ENCODE assay signal across 8 cellular contexts in the genomic region with DNA sequence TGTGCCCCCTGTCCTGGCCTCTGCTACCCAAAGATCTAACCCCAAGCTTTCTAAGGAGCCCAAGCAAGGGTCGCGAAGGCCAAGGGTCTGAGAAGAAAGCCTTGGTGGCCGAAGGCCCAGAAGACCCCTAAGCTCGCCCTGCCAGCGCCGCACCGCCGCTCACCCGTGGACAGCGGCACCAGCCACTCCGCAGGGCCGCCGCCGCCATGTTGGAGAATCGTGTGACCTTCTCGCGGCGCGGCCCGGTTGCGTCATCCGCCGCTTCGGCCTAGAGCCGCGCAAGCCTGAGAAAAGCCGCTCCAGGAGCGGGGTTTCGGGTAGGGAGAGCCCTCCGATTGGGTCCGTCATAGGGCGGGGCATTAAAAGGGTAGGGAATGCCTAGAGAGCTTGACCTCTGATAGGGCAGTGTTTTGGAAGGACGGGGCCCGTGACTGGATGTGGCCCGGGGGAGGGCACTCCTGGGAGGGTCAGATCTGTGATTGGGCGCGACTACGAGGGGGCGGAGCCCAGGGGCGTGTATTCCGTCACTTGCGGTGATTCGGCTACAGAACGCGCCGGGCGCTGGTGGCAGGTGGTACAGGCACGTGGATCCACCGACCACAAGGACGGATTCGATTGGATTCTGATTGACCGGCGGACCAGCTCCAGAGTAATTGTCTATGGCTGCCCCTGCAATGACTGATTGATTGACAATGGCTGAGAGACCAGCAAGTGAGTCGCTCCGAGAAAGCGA. TPM values are rescaled to one million over a fixed set of nuclear protein-coding genes. Genes with fewer than 3 reads are reported as not detected.
A peak's percentile ranks its signal among the peaks of the same experiment; 100 is the strongest.
DNase-seq lines count a peak whose midpoint lies in the region; ATAC-seq and TF ChIP-seq lines count a peak whose summit lies in the region.

TSS of gene TIMM44 (minus strand) at position 223 of the 733 bp plus-strand sequence. CDS start at position 208, 15 bp downstream.

- TF ChIP-seq EP300 in gastroesophageal sphincter (IDR thresholded peaks at IDR 0.05), result no peak

- peak; percentile 99 for DNase-seq in GM04503 (ENCODE audit: low read depth)
- DNase-seq in HFFc6, result peak; percentile 99
- peak; percentile 100 for DNase-seq in NB4 (ENCODE audit: low read depth)
- DNase-seq in SK-N-MC (ENCODE audit: low read depth, low spot score), result peak; percentile 95
- DNase-seq in activated naive CD4-positive, alpha-beta T cell treated with anti-CD3 and anti-CD28 coated beads, Interleukin-2, amount 10 ng/mL, durations not matched to agents 7 days and 5 days, result peak; percentile 99
- peak; percentile 87 to 100 (median 99) for DNase-seq in substantia nigra (lab: John Stamatoyannopoulos, UW)

- peaks cover 6% of the 10 kb centered on the region; the same call in 1 of the 2 replicates for H3K27me3 Mint-ChIP-seq in HFFc6 (ENCODE audit: insufficient read depth)
- no peaks in the 10 kb centered on the region for H3K27me3 Mint-ChIP-seq in activated naive CD4-positive, alpha-beta T cell treated with anti-CD3 and anti-CD28 coated beads, Interleukin-2, amount 10 ng/mL, durations not matched to agents 7 days and 5 days

- no peaks in the 10 kb centered on the region for H3K9me3 Mint-ChIP-seq in HFFc6
- H3K9me3 Mint-ChIP-seq in activated naive CD4-positive, alpha-beta T cell treated with anti-CD3 and anti-CD28 coated beads, Interleukin-2, amount 10 ng/mL, durations not matched to agents 7 days and 5 days, result no peaks in the 10 kb centered on the region

- ATAC-seq in gastroesophageal sphincter, result peak; percentile 99

- H3K4me1 ChIP-seq in gastroesophageal sphincter (peaks cover 0 to 59% (median 18%) of the 10 kb centered on the region in 3 donors), neutrophil (ENCODE audit: control insufficient read depth in 1 of 2, insufficient read depth in 1 of 2, low read depth in 1 of 2, low read length in 1 of 2) (peaks cover 17 to 23% of the 10 kb centered on the region in 2 experiments)

- H3K27me3 ChIP-seq in gastroesophageal sphincter, result no peaks in the 10 kb centered on the region
- no peaks in the 10 kb centered on the region for H3K27me3 ChIP-seq in neutrophil

- 0% methylated on average over 2 to 14 of the region's 56 CpGs for WGBS in gastroesophageal sphincter (ENCODE audit: low coverage in 1 of 2), 2 donors

- peak within 1 kb of the TSS; percentile 98 for H3K9ac ChIP-seq in SK-N-MC (ENCODE audit: insufficient read length)

- TF ChIP-seq CTCF in HFFc6 (IDR thresholded peaks at IDR 0.05), result no peak
- no peak for TF ChIP-seq CTCF in NB4 (IDR thresholded peaks at IDR 0.05; ENCODE audit: low read depth, low read length)
- no peak for TF ChIP-seq CTCF in gastroesophageal sphincter (IDR thresholded peaks at IDR 0.05)
- TF ChIP-seq CTCF in neutrophil (IDR thresholded peaks at IDR 0.05), result peak; percentile 49

- CTCF ChIA-PET in activated naive CD4-positive, alpha-beta T cell treated with anti-CD3 and anti-CD28 coated beads, Interleukin-2, amount 10 ng/mL, durations not matched to agents 7 days and 5 days (lab: Charles Lee), result interaction anchor here (0.5 to 2.5 kb wide), 23 partner anchors 8 to 752 kb away, joined by 3 to 14 read pairs (median 4); partner anchors contain the start of genes MAP2K7 and SNAPC2

- H3K36me3 Mint-ChIP-seq in HFFc6 (ENCODE audit: low read depth), result peaks cover 13% of the 10 kb centered on the region; the same call in 1 of the 2 replicates
- peaks cover 10% of the 10 kb centered on the region for H3K36me3 Mint-ChIP-seq in activated naive CD4-positive, alpha-beta T cell treated with anti-CD3 and anti-CD28 coated beads, Interleukin-2, amount 10 ng/mL, durations not matched to agents 7 days and 5 days

- H3K4me3 ChIP-seq in NB4 (ENCODE audit: low read depth, low read length) (peak within 1 kb of the TSS; percentile 99), SK-N-MC (peak within 1 kb of the TSS; percentile 86), gastroesophageal sphincter (peak within 1 kb of the TSS; percentile 62 to 72), neutrophil (ENCODE audit: low read depth in 1 of 2, low read length in 1 of 2) (peak within 1 kb of the TSS; percentile 76)

- H3K27ac ChIP-seq in SK-N-MC, result peak within 1 kb of the TSS; percentile 91
- peak within 1 kb of the TSS; percentile 92 to 97 (median 93) for H3K27ac ChIP-seq in gastroesophageal sphincter
- H3K27ac ChIP-seq in neutrophil, result peak within 1 kb of the TSS; percentile 82
- H3K27ac ChIP-seq in substantia nigra (ENCODE audit: low read depth, low read length, poor library complexity, severe bottlenecking), result peak within 1 kb of the TSS; percentile 90

- H3K36me3 ChIP-seq in SK-N-MC (ENCODE audit: insufficient read depth, low read length) (peaks cover 33% of the 10 kb centered on the region), gastroesophageal sphincter (peaks cover 0 to 30% of the 10 kb centered on the region in 2 donors), neutrophil (no peaks in the 10 kb centered on the region)

- H3K4me3 Mint-ChIP-seq in HFFc6, result peak within 1 kb of the TSS; percentile 97
- peak within 1 kb of the TSS; percentile 82 for H3K4me3 Mint-ChIP-seq in activated naive CD4-positive, alpha-beta T cell treated with anti-CD3 and anti-CD28 coated beads, Interleukin-2, amount 10 ng/mL, durations not matched to agents 7 days and 5 days

- H3K9me3 ChIP-seq in SK-N-MC (ENCODE audit: low read depth, low read length) (no peaks in the 10 kb centered on the region), gastroesophageal sphincter (no peaks in the 10 kb centered on the region), neutrophil (no peaks in the 10 kb centered on the region)

- H3K27ac Mint-ChIP-seq in HFFc6, result peak within 1 kb of the TSS; percentile 98
- peak within 1 kb of the TSS; percentile 94 for H3K27ac Mint-ChIP-seq in activated naive CD4-positive, alpha-beta T cell treated with anti-CD3 and anti-CD28 coated beads, Interleukin-2, amount 10 ng/mL, durations not matched to agents 7 days and 5 days

- H3K4me1 Mint-ChIP-seq in HFFc6 (ENCODE audit: low read depth), result peaks cover 24% of the 10 kb centered on the region
- H3K4me1 Mint-ChIP-seq in activated naive CD4-positive, alpha-beta T cell treated with anti-CD3 and anti-CD28 coated beads, Interleukin-2, amount 10 ng/mL, durations not matched to agents 7 days and 5 days, result peaks cover 37% of the 10 kb centered on the region

- TF ChIP-seq POLR2A in NB4 (IDR thresholded peaks at IDR 0.05; ENCODE audit: extremely low read depth, insufficient read length) (peak; percentile 97), gastroesophageal sphincter (IDR thresholded peaks at IDR 0.05) (peak; percentile 59 to 65)

RNA-seq across cellular contexts. Expression of gene TIMM44, which starts in this region (rescaled TPM):
- 10 to 100 TPM; 42.9 to 53.5 (median 46.1) TPM for total RNA-seq in HFFc6 (2021; fragmentation: NEBNext Ultra II Directional; extraction: Animal tissue kit (Norgen Biotek cat#: 25700))
- total RNA-seq in gastroesophageal sphincter, result 100 to 1,000 TPM in 1 of 4 donors, 10 to 100 TPM in 3; 65.7 to 108 (median 86.4) TPM

Comparison
In these comparisons a context has a peak if more than half of its experiments do, and no peak if none do; other contexts are left out.
1. Peak in every context shown above with its lines: DNase-seq, ATAC-seq, H3K4me3 ChIP-seq and H3K27ac ChIP-seq.